Comparison of ENCODE assay signal across 1 cellular context in the genomic region with DNA sequence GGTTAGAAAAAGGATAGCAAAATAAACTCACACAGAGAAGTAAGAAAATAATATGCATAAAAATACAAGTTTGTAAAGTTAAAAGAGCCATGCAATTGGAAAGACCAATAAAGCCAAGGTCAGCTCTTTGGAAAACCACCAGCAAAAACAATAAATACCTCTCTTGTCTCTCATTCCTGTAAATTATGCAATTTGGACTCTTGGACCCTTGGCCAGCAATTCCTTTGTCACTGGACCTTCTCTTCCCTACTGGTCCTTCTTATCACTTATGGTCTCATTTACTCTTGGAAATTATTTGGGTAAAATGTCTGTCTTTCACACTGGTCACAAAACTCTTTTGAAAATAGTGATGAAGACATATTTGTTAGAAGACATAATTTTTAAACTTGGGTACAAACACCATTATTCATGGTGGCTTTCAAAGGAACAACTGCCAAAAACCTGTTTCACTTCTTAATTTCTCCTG.
TF ChIP-seq lines count a peak whose summit lies in the region.

No MANE protein-coding gene starts in this region.

TF ChIP-seq in HepG2, 621 proteins besides CTCF, POLR2A, EP300 and RAD21 (continued from another document and continues in another):
- TF ChIP-seq, protein P1, sequence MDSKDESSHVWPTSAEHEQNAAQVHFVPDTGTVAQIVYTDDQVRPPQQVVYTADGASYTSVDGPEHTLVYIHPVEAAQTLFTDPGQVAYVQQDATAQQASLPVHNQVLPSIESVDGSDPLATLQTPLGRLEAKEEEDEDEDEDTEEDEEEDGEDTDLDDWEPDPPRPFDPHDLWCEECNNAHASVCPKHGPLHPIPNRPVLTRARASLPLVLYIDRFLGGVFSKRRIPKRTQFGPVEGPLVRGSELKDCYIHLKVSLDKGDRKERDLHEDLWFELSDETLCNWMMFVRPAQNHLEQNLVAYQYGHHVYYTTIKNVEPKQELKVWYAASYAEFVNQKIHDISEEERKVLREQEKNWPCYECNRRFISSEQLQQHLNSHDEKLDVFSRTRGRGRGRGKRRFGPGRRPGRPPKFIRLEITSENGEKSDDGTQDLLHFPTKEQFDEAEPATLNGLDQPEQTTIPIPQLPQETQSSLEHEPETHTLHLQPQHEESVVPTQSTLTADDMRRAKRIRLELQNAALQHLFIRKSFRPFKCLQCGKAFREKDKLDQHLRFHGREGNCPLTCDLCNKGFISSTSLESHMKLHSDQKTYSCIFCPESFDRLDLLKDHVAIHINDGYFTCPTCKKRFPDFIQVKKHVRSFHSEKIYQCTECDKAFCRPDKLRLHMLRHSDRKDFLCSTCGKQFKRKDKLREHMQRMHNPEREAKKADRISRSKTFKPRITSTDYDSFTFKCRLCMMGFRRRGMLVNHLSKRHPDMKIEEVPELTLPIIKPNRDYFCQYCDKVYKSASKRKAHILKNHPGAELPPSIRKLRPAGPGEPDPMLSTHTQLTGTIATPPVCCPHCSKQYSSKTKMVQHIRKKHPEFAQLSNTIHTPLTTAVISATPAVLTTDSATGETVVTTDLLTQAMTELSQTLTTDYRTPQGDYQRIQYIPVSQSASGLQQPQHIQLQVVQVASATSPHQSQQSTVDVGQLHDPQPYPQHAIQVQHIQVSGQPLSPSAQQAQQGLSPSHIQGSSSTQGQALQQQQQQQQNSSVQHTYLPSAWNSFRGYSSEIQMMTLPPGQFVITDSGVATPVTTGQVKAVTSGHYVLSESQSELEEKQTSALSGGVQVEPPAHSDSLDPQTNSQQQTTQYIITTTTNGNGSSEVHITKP (CRISPR knock-in tag; IDR thresholded peaks at IDR 0.05; ENCODE audit: low read depth): no peak
- TF ChIP-seq ZNF121 (CRISPR knock-in tag; IDR thresholded peaks at IDR 0.05): no peak
- TF ChIP-seq, protein P2, sequence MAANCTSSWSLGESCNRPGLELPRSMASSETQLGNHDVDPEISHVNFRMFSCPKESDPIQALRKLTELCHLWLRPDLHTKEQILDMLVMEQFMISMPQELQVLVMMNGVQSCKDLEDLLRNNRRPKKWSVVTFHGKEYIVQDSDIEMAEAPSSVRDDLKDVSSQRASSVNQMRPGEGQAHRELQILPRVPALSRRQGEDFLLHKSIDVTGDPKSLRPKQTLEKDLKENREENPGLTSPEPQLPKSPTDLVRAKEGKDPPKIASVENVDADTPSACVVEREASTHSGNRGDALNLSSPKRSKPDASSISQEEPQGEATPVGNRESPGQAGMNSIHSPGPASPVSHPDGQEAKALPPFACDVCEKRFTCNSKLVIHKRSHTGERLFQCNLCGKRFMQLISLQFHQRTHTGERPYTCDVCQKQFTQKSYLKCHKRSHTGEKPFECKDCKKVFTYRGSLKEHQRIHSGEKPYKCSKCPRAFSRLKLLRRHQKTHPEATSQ (CRISPR knock-in tag; IDR thresholded peaks at IDR 0.05; ENCODE audit: borderline replicate concordance): peak; percentile 81; the same call in 1 of the 2 replicates
- no peak for TF ChIP-seq CCDC6 (CRISPR knock-in tag; IDR thresholded peaks at IDR 0.05)
- no peak for TF ChIP-seq JUNB (CRISPR knock-in tag; IDR thresholded peaks at IDR 0.05; ENCODE audit: borderline replicate concordance)
- TF ChIP-seq ZNF670 (CRISPR knock-in tag; IDR thresholded peaks at IDR 0.05; ENCODE audit: borderline replicate concordance): no peak
- TF ChIP-seq TCF12 (IDR thresholded peaks at IDR 0.05): no peak
- 0 out of 2 replicates have a peak, but pooled peaks have one; percentile 58 for TF ChIP-seq TCF12 (CRISPR knock-in tag; IDR thresholded peaks at IDR 0.05)
- no peak; the same call in 1 of the 2 replicates for TF ChIP-seq STAG1 (CRISPR knock-in tag; IDR thresholded peaks at IDR 0.05)
- TF ChIP-seq SMYD3 (CRISPR knock-in tag; IDR thresholded peaks at IDR 0.05): 0 out of 2 replicates have a peak, but pooled peaks have one; percentile 39
- TF ChIP-seq ARID2 (CRISPR knock-in tag; IDR thresholded peaks at IDR 0.05; ENCODE audit: borderline replicate concordance): no peak
- TF ChIP-seq TCF7 (IDR thresholded peaks at IDR 0.05; ENCODE audit: low read depth): peak; percentile 74
- no peak for TF ChIP-seq ZNF747 (CRISPR knock-in tag; IDR thresholded peaks at IDR 0.05; ENCODE audit: borderline replicate concordance)
- no peak for TF ChIP-seq RXRA (CRISPR knock-in tag; IDR thresholded peaks at IDR 0.05)
- no peak for TF ChIP-seq NONO (IDR thresholded peaks at IDR 0.05)
- 0 out of 2 replicates have a peak, but pooled peaks have one; percentile 26 for TF ChIP-seq NONO (CRISPR knock-in tag; conservative IDR thresholded peaks at IDR 0.05)
- TF ChIP-seq ZNF160 (CRISPR knock-in tag; IDR thresholded peaks at IDR 0.05): no peak
- peak; percentile 43; the same call in 1 of the 2 replicates for TF ChIP-seq TBX2 (CRISPR knock-in tag; IDR thresholded peaks at IDR 0.05; ENCODE audit: borderline replicate concordance)
- no peak for TF ChIP-seq SALL2 (CRISPR knock-in tag; IDR thresholded peaks at IDR 0.05)
- TF ChIP-seq, protein P3, sequence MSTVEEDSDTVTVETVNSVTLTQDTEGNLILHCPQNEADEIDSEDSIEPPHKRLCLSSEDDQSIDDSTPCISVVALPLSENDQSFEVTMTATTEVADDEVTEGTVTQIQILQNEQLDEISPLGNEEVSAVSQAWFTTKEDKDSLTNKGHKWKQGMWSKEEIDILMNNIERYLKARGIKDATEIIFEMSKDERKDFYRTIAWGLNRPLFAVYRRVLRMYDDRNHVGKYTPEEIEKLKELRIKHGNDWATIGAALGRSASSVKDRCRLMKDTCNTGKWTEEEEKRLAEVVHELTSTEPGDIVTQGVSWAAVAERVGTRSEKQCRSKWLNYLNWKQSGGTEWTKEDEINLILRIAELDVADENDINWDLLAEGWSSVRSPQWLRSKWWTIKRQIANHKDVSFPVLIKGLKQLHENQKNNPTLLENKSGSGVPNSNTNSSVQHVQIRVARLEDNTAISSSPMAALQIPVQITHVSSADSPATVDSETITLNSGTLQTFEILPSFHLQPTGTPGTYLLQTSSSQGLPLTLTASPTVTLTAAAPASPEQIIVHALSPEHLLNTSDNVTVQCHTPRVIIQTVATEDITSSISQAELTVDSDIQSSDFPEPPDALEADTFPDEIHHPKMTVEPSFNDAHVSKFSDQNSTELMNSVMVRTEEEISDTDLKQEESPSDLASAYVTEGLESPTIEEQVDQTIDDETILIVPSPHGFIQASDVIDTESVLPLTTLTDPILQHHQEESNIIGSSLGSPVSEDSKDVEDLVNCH (CRISPR knock-in tag; IDR thresholded peaks at IDR 0.05): no peak
- TF ChIP-seq ZFP90 (CRISPR knock-in tag; IDR thresholded peaks at IDR 0.05; ENCODE audit: borderline replicate concordance): no peak
- TF ChIP-seq MIER2 (CRISPR knock-in tag; IDR thresholded peaks at IDR 0.05): peak; percentile 82
- no peak for TF ChIP-seq U2AF1 (optimal IDR thresholded peaks at IDR 0.05; ENCODE audit: low read depth, low read length)
- TF ChIP-seq, protein P4, sequence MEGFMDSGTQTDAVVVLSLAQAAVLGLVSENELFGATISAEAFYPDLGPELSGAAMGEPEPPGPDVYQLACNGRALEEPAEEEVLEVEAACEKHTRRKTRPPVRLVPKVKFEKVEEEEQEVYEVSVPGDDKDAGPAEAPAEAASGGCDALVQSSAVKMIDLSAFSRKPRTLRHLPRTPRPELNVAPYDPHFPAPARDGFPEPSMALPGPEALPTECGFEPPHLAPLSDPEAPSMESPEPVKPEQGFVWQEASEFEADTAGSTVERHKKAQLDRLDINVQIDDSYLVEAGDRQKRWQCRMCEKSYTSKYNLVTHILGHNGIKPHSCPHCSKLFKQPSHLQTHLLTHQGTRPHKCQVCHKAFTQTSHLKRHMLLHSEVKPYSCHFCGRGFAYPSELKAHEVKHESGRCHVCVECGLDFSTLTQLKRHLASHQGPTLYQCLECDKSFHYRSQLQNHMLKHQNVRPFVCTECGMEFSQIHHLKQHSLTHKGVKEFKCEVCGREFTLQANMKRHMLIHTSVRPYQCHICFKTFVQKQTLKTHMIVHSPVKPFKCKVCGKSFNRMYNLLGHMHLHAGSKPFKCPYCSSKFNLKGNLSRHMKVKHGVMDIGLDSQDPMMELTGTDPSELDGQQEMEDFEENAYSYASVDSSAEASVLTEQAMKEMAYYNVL (CRISPR knock-in tag; IDR thresholded peaks at IDR 0.05; ENCODE audit: borderline replicate concordance): peak; percentile 99
- TF ChIP-seq SOX13 (IDR thresholded peaks at IDR 0.05): peak; percentile 95
- peak in 1 of 2 experiments; percentile 99; a peak in 2 of 4 replicates for TF ChIP-seq SOX13 (CRISPR knock-in tag; conservative IDR thresholded peaks at IDR 0.05 in 1 of 2, IDR thresholded peaks at IDR 0.05 in 1 of 2)
- TF ChIP-seq, protein P5, sequence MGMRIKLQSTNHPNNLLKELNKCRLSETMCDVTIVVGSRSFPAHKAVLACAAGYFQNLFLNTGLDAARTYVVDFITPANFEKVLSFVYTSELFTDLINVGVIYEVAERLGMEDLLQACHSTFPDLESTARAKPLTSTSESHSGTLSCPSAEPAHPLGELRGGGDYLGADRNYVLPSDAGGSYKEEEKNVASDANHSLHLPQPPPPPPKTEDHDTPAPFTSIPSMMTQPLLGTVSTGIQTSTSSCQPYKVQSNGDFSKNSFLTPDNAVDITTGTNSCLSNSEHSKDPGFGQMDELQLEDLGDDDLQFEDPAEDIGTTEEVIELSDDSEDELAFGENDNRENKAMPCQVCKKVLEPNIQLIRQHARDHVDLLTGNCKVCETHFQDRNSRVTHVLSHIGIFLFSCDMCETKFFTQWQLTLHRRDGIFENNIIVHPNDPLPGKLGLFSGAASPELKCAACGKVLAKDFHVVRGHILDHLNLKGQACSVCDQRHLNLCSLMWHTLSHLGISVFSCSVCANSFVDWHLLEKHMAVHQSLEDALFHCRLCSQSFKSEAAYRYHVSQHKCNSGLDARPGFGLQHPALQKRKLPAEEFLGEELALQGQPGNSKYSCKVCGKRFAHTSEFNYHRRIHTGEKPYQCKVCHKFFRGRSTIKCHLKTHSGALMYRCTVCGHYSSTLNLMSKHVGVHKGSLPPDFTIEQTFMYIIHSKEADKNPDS (CRISPR knock-in tag; IDR thresholded peaks at IDR 0.05): no peak
- TF ChIP-seq ZNF766 (CRISPR knock-in tag; IDR thresholded peaks at IDR 0.05; ENCODE audit: borderline replicate concordance): no peak
- TF ChIP-seq FOXA1 (IDR thresholded peaks at IDR 0.05): no peak
- TF ChIP-seq FOXA1 (CRISPR knock-in tag; IDR thresholded peaks at IDR 0.05): peak; percentile 62
- TF ChIP-seq, protein P6, sequence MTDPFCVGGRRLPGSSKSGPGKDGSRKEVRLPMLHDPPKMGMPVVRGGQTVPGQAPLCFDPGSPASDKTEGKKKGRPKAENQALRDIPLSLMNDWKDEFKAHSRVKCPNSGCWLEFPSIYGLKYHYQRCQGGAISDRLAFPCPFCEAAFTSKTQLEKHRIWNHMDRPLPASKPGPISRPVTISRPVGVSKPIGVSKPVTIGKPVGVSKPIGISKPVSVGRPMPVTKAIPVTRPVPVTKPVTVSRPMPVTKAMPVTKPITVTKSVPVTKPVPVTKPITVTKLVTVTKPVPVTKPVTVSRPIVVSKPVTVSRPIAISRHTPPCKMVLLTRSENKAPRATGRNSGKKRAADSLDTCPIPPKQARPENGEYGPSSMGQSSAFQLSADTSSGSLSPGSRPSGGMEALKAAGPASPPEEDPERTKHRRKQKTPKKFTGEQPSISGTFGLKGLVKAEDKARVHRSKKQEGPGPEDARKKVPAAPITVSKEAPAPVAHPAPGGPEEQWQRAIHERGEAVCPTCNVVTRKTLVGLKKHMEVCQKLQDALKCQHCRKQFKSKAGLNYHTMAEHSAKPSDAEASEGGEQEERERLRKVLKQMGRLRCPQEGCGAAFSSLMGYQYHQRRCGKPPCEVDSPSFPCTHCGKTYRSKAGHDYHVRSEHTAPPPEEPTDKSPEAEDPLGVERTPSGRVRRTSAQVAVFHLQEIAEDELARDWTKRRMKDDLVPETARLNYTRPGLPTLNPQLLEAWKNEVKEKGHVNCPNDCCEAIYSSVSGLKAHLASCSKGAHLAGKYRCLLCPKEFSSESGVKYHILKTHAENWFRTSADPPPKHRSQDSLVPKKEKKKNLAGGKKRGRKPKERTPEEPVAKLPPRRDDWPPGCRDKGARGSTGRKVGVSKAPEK (CRISPR knock-in tag; IDR thresholded peaks at IDR 0.05; ENCODE audit: borderline replicate concordance): no peak
- no peak for TF ChIP-seq MED8 (CRISPR knock-in tag; IDR thresholded peaks at IDR 0.05; ENCODE audit: insufficient replicate concordance)
- TF ChIP-seq KDM3A (CRISPR knock-in tag; IDR thresholded peaks at IDR 0.05; ENCODE audit: low read depth): 0 out of 2 replicates have a peak, but pooled peaks have one; percentile 38
- TF ChIP-seq ZNF501 (CRISPR knock-in tag; IDR thresholded peaks at IDR 0.05): no peak
- no peak for TF ChIP-seq SMARCC2 (IDR thresholded peaks at IDR 0.05)
- TF ChIP-seq ZBTB7B (CRISPR knock-in tag; IDR thresholded peaks at IDR 0.05): 0 out of 2 replicates have a peak, but pooled peaks have one; percentile 29
- no peak for TF ChIP-seq CBX5 (CRISPR knock-in tag; IDR thresholded peaks at IDR 0.05; ENCODE audit: borderline replicate concordance)
- TF ChIP-seq REPIN1 (CRISPR knock-in tag; IDR thresholded peaks at IDR 0.05; ENCODE audit: borderline replicate concordance, low read depth): peak; percentile 69; the same call in 1 of the 2 replicates
- TF ChIP-seq ZNF883 (CRISPR knock-in tag; IDR thresholded peaks at IDR 0.05; ENCODE audit: not compliant biosample characterization): no peak
